In genomic region chr2:69789762-69790600, GRCh38 we compare ENCODE assay signal across 8 cellular contexts. TPM values are rescaled to one million over a fixed set of nuclear protein-coding genes. Genes with fewer than 3 reads are reported as not detected.
A peak's percentile ranks its signal among the peaks of the same experiment; 100 is the strongest.
DNase-seq lines count a peak whose midpoint lies in the region; ATAC-seq and TF ChIP-seq lines count a peak whose summit lies in the region.

No MANE protein-coding gene starts in this region.

- H3K4me3 Mint-ChIP-seq in activated T-helper 17 cell treated with anti-CD3 and anti-CD28 coated beads, Interleukin-2, amount 50 U/mL, for 72 hours, result no peak overlapping the region
- H3K4me3 Mint-ChIP-seq in type B pancreatic cell, result peak overlapping the region; percentile 51

- H3K36me3 Mint-ChIP-seq in activated T-helper 17 cell treated with anti-CD3 and anti-CD28 coated beads, Interleukin-2, amount 50 U/mL, for 72 hours (ENCODE audit: low read depth), result peaks cover 9% of the 10 kb centered on the region
- peaks cover 5% of the 10 kb centered on the region for H3K36me3 Mint-ChIP-seq in type B pancreatic cell

- no peaks in the 10 kb centered on the region for H3K27me3 Mint-ChIP-seq in activated T-helper 17 cell treated with anti-CD3 and anti-CD28 coated beads, Interleukin-2, amount 50 U/mL, for 72 hours
- H3K27me3 Mint-ChIP-seq in type B pancreatic cell, result no peaks in the 10 kb centered on the region

- H3K4me1 Mint-ChIP-seq in activated T-helper 17 cell treated with anti-CD3 and anti-CD28 coated beads, Interleukin-2, amount 50 U/mL, for 72 hours, result no peaks in the 10 kb centered on the region
- H3K4me1 Mint-ChIP-seq in type B pancreatic cell (ENCODE audit: unreplicated experiment), result peaks cover 19% of the 10 kb centered on the region

- no peaks in the 10 kb centered on the region for H3K9me3 Mint-ChIP-seq in activated T-helper 17 cell treated with anti-CD3 and anti-CD28 coated beads, Interleukin-2, amount 50 U/mL, for 72 hours
- no peaks in the 10 kb centered on the region for H3K9me3 Mint-ChIP-seq in type B pancreatic cell

- H3K9me3 ChIP-seq in right lobe of liver, result no peaks in the 10 kb centered on the region

- intact Hi-C loops in right lobe of liver (cut with DNase I), result no loop called here

- no peak for TF ChIP-seq POLR2A in right lobe of liver (IDR thresholded peaks at IDR 0.05)

- DNase-seq in GM10266 (ENCODE audit: extremely low spot score) (peak; percentile 19), right lobe of liver (peak in 1 of 3 donors; percentile 10), type B pancreatic cell (ENCODE audit: extremely low spot score, unreplicated experiment) (no peak), NCI-H1694 treated with DMSO at 0.1 percent for 48 hours (lab: John Stamatoyannopoulos, UW) (no peak), DMS53 (lab: John Stamatoyannopoulos, UW) (no peak)
- DNase-seq in stimulated activated naive CD4-positive, alpha-beta T cell (lab: John Stamatoyannopoulos, UW), result no peak

- peaks cover 0 to 33% (median 7%) of the 10 kb centered on the region in 4 donors for H3K4me1 ChIP-seq in right lobe of liver

- no peak overlapping the region for H3K4me3 ChIP-seq in right lobe of liver

- peaks cover 0 to 6% (median 0%) of the 10 kb centered on the region in 4 donors for H3K36me3 ChIP-seq in right lobe of liver

- H3K27ac Mint-ChIP-seq in activated T-helper 17 cell treated with anti-CD3 and anti-CD28 coated beads, Interleukin-2, amount 50 U/mL, for 72 hours, result peak overlapping the region; percentile 13
- peak overlapping the region; percentile 75 for H3K27ac Mint-ChIP-seq in type B pancreatic cell

- TF ChIP-seq CTCF in GM10266 (IDR thresholded peaks at IDR 0.05; ENCODE audit: control insufficient read depth, insufficient read depth, low read depth, missing control alignments) (no peak), right lobe of liver (IDR thresholded peaks at IDR 0.05) (no peak), type B pancreatic cell (conservative IDR thresholded peaks at IDR 0.05) (no peak)

- no peaks in the 10 kb centered on the region for H3K27me3 ChIP-seq in right lobe of liver

- ATAC-seq in HG02678 (IDR thresholded peaks at IDR 0.05; ENCODE audit: unreplicated experiment) (peak; percentile 58), right lobe of liver (peak in 2 of 4 donors; percentile 17 to 36)
- no peak for ATAC-seq in activated T-helper 17 cell treated with anti-CD3 and anti-CD28 coated beads, Interleukin-2, amount 50 U/mL, for 72 hours (replicated peaks)

- H3K27ac ChIP-seq in right lobe of liver, result peak overlapping the region; percentile 0 to 42 (median 42)

- 54% methylated on average over 7 of the region's 7 CpGs for WGBS in right lobe of liver (ENCODE audit: insufficient coverage, low coverage, low lambda C conversion rate, missing lambda C conversion rate)

RNA-seq across cellular contexts. Expression of gene GMCL1, which starts 39.5 kb away (rescaled TPM):
- total RNA-seq in activated T-helper 17 cell treated with anti-CD3 and anti-CD28 coated beads, Interleukin-2, amount 50 U/mL, for 72 hours, result 10 to 100 TPM; 20.8 to 24.1 TPM
- 10 to 100 TPM in 2 of 6 experiments, 1 to 10 TPM in 4; 5.8 to 11.4 (median 6.8) TPM for total RNA-seq in right lobe of liver
- 23.0 and 23.1 TPM in 2 replicates for total RNA-seq in type B pancreatic cell (ENCODE audit: low replicate concordance)

RNA-seq across cellular contexts. Expression of gene ANXA4, which starts 48.0 kb away (rescaled TPM):
- total RNA-seq in activated T-helper 17 cell treated with anti-CD3 and anti-CD28 coated beads, Interleukin-2, amount 50 U/mL, for 72 hours, result 10 to 100 TPM; 31.5 to 33.0 TPM
- total RNA-seq in right lobe of liver, result 100 to 1,000 TPM in 3 of 6 experiments, 10 to 100 TPM in 3; 53.5 to 173 (median 92.1) TPM
- total RNA-seq in type B pancreatic cell (ENCODE audit: low replicate concordance), result 84.5 and 152 TPM in 2 replicates
